7 cellular contexts compared by ENCODE assay signal in genomic region chr5:86284400-86285190, GRCh38.
DNase-seq lines count a peak whose midpoint lies in the region; ATAC-seq, FAIRE-seq and TF ChIP-seq lines count a peak whose summit lies in the region.
"Not testable (repeated sequence)": the region's sequence is repeated elsewhere in the genome, so short reads cannot be mapped to it uniquely, and the experiment has no call there.

No MANE protein-coding gene starts in this region.

- peak overlapping the region; percentile 89 for H3K27ac ChIP-seq in PC-3 (ENCODE audit: low read length)
- not testable (repeated sequence) for H3K27ac ChIP-seq in K562 (ENCODE audit: extremely low read depth, low read depth, low read length); foreskin keratinocyte

- 0% methylated on average over 3 of the region's 3 CpGs for WGBS in K562 (ENCODE audit: insufficient coverage, low coverage, missing lambda C conversion rate)

- ATAC-seq in PC-3 (peak; percentile 91), K562 (peak; percentile 82), foreskin keratinocyte (peak; percentile 58)
- peak; percentile 27 to 42 for ATAC-seq in activated CD4-positive, CD25-positive, alpha-beta regulatory T cell treated with anti-CD3 and anti-CD28 coated beads, Interleukin-2, amount 50 U/mL, for 24 hours
- peak; percentile 86 to 95 for ATAC-seq in activated T-cell treated with anti-CD3 and anti-CD28 coated beads, Interleukin-2, amount 50 U/mL, for 72 hours (replicated peaks in 1 of 2)
- peak; percentile 74 to 78 for ATAC-seq in natural killer cell treated with Interleukin-12 subunit alpha and Interleukin-12 subunit beta and Interleukin-15 and Interleukin-18, amount 100 ng/mL, for 72 hours
- peak; percentile 61 for ATAC-seq in stimulated activated naive CD8-positive, alpha-beta T cell treated with anti-CD3 and anti-CD28 coated beads, Interleukin-15, Interleukin-2, amounts not matched to agents 100 U/mL and 50 U/mL, for 24 hours

- POLR2A ChIA-PET in PC-3 (lab: Charles Lee; ENCODE audit: unreplicated experiment); K562 (lab: Yijun Ruan, JAX): not testable (repeated sequence)

- not testable (repeated sequence) for H4K20me1 ChIP-seq in PC-3 (ENCODE audit: low read length); K562 (replicated peaks; ENCODE audit: control insufficient read depth, insufficient read depth, low read length)

- not testable (repeated sequence) for TF ChIP-seq RAD21 in K562 (CRISPR knock-in tag; conservative IDR thresholded peaks at IDR 0.05 in 1 of 2, IDR thresholded peaks at IDR 0.05 in 1 of 2)

- peak overlapping the region; percentile 38; the same call in 1 of the 2 replicates for H3K9ac ChIP-seq in PC-3 (ENCODE audit: low read length)
- not testable (repeated sequence) for H3K9ac ChIP-seq in K562 (ENCODE audit: insufficient read depth in 1 of 2, low read depth in 2 of 2, low read length in 2 of 2)

- TF ChIP-seq EP300 in K562 (IDR thresholded peaks at IDR 0.05; ENCODE audit: low read length), result not testable (repeated sequence)

- peak overlapping the region; percentile 75 for H3K4me2 ChIP-seq in PC-3 (ENCODE audit: low read length)
- not testable (repeated sequence) for H3K4me2 ChIP-seq in K562 (ENCODE audit: insufficient read depth, low read length)

- not testable (repeated sequence) for H3K4me3 Mint-ChIP-seq in activated T-cell treated with anti-CD3 and anti-CD28 coated beads, Interleukin-2, amount 50 U/mL, for 72 hours; natural killer cell treated with Interleukin-12 subunit alpha and Interleukin-12 subunit beta and Interleukin-15 and Interleukin-18, amount 100 ng/mL, for 72 hours

- in situ Hi-C loops in K562 (cut with MboI), result not testable (repeated sequence)

- not testable (repeated sequence) for FAIRE-seq in K562 (lab: Jason Lieb, UNC)

- not testable (repeated sequence) for H3K27me3 ChIP-seq in PC-3 (ENCODE audit: low read length); K562 (ENCODE audit: control insufficient read depth in 2 of 2, insufficient read depth in 2 of 2, low read length in 2 of 2); foreskin keratinocyte

- not testable (repeated sequence) for H3F3A ChIP-seq in PC-3 (ENCODE audit: low read length, unreplicated experiment)

- CTCF ChIA-PET in PC-3 (lab: Charles Lee); K562 (lab: Yijun Ruan, JAX; ENCODE audit: low intra/inter-chr PET ratio): not testable (repeated sequence)

- peaks cover 27% of the 10 kb centered on the region for H3K4me1 ChIP-seq in PC-3 (ENCODE audit: insufficient read depth, low read length)
- H3K4me1 ChIP-seq in K562 (replicated peaks in 1 of 2; ENCODE audit: control insufficient read depth in 2 of 2, insufficient read depth in 2 of 2, low read length in 2 of 2); foreskin keratinocyte: not testable (repeated sequence)

- H3K36me3 ChIP-seq in PC-3 (ENCODE audit: low read depth, low read length); K562 (ENCODE audit: control insufficient read depth, insufficient read depth, low read length): not testable (repeated sequence)

- intact Hi-C loops in PC-3 (cut with micrococcal nuclease); K562 (cut with micrococcal nuclease): not testable (repeated sequence)

- H3K27me3 Mint-ChIP-seq in activated T-cell treated with anti-CD3 and anti-CD28 coated beads, Interleukin-2, amount 50 U/mL, for 72 hours (ENCODE audit: low read depth); natural killer cell treated with Interleukin-12 subunit alpha and Interleukin-12 subunit beta and Interleukin-15 and Interleukin-18, amount 100 ng/mL, for 72 hours: not testable (repeated sequence)

- H3K4me1 Mint-ChIP-seq in activated T-cell treated with anti-CD3 and anti-CD28 coated beads, Interleukin-2, amount 50 U/mL, for 72 hours (ENCODE audit: low read depth); natural killer cell treated with Interleukin-12 subunit alpha and Interleukin-12 subunit beta and Interleukin-15 and Interleukin-18, amount 100 ng/mL, for 72 hours (ENCODE audit: low read depth in 2 of 2): not testable (repeated sequence)

- not testable (repeated sequence) for TF ChIP-seq CTCF in PC-3 (conservative IDR thresholded peaks at IDR 0.05; ENCODE audit: low read depth, low read length); K562 (IDR thresholded peaks at IDR 0.05 in 2 of 3, conservative IDR thresholded peaks at IDR 0.05 in 1 of 3; ENCODE audit: insufficient read depth in 2 of 3, low read depth in 1 of 3, low read length in 3 of 3); foreskin keratinocyte (conservative IDR thresholded peaks at IDR 0.05)

- H3K79me2 ChIP-seq in PC-3 (ENCODE audit: low read length); K562 (ENCODE audit: control insufficient read depth, insufficient read depth, low read length): not testable (repeated sequence)

- TF ChIP-seq POLR2A in K562 (conservative IDR thresholded peaks at IDR 0.05), result not testable (repeated sequence)

- H3K9me3 ChIP-seq in PC-3 (ENCODE audit: low read length); K562 (replicated peaks; ENCODE audit: control insufficient read depth, insufficient read depth, low read depth, low read length): not testable (repeated sequence)

- not testable (repeated sequence) for H3K36me3 Mint-ChIP-seq in activated T-cell treated with anti-CD3 and anti-CD28 coated beads, Interleukin-2, amount 50 U/mL, for 72 hours (ENCODE audit: insufficient read depth in 2 of 2); natural killer cell treated with Interleukin-12 subunit alpha and Interleukin-12 subunit beta and Interleukin-15 and Interleukin-18, amount 100 ng/mL, for 72 hours

- not testable (repeated sequence) for H2AFZ ChIP-seq in PC-3 (ENCODE audit: low read length); K562 (ENCODE audit: low read depth, low read length)

- not testable (repeated sequence) for H3K27ac Mint-ChIP-seq in activated T-cell treated with anti-CD3 and anti-CD28 coated beads, Interleukin-2, amount 50 U/mL, for 72 hours; natural killer cell treated with Interleukin-12 subunit alpha and Interleukin-12 subunit beta and Interleukin-15 and Interleukin-18, amount 100 ng/mL, for 72 hours

- not testable (repeated sequence) for BruUV-seq in PC-3 (replicated peaks; lab: Mats Ljungman, UMichigan); K562 (replicated peaks; lab: Mats Ljungman, UMichigan)

- peak overlapping the region; percentile 28; the same call in 1 of the 2 replicates for H3K4me3 ChIP-seq in PC-3 (ENCODE audit: low read length)
- H3K4me3 ChIP-seq in K562, result not testable (repeated sequence)

- H3K9me2 ChIP-seq in PC-3 (replicated peaks; ENCODE audit: low read length), result not testable (repeated sequence)

- not testable (repeated sequence) for H3K9me3 Mint-ChIP-seq in activated T-cell treated with anti-CD3 and anti-CD28 coated beads, Interleukin-2, amount 50 U/mL, for 72 hours; natural killer cell treated with Interleukin-12 subunit alpha and Interleukin-12 subunit beta and Interleukin-15 and Interleukin-18, amount 100 ng/mL, for 72 hours

- peak; percentile 72 for DNase-seq in PC-3
- DNase-seq in activated T-cell treated with anti-CD3 and anti-CD28 coated beads, Interleukin-2, amount 50 U/mL, for 72 hours; K562 (ENCODE audit: extremely low read depth in 1 of 4, low spot score in 3 of 4); foreskin keratinocyte; natural killer cell treated with Interleukin-12 subunit alpha and Interleukin-12 subunit beta and Interleukin-15 and Interleukin-18, amount 100 ng/mL, for 72 hours (ENCODE audit: low spot score); stimulated activated naive CD8-positive, alpha-beta T cell treated with anti-CD3 and anti-CD28 coated beads, Interleukin-15, Interleukin-2, amounts not matched to agents 100 U/mL and 50 U/mL, for 24 hours: not testable (repeated sequence)

- H3K9me1 ChIP-seq in K562 (ENCODE audit: control insufficient read depth, insufficient read depth, low read length), result not testable (repeated sequence)

TF ChIP-seq in K562, 482 proteins besides CTCF, POLR2A, EP300 and RAD21:
- peak; percentile 29; the same call in 1 of the 2 replicates for TF ChIP-seq FOSL1 (tag; conservative IDR thresholded peaks at IDR 0.05)

Comparison
In these comparisons a context has a peak if more than half of its experiments do, and no peak if none do; other contexts are left out.
1. ATAC-seq: peak in every context shown above with its lines; median percentile 91 in PC-3; 90 in activated T-cell treated with anti-CD3 and anti-CD28 coated beads, Interleukin-2, amount 50 U/mL, for 72 hours; 82 in K562; 76 in natural killer cell treated with Interleukin-12 subunit alpha and Interleukin-12 subunit beta and Interleukin-15 and Interleukin-18, amount 100 ng/mL, for 72 hours; 61 in stimulated activated naive CD8-positive, alpha-beta T cell treated with anti-CD3 and anti-CD28 coated beads, Interleukin-15, Interleukin-2, amounts not matched to agents 100 U/mL and 50 U/mL, for 24 hours; 58 in foreskin keratinocyte; 34 in activated CD4-positive, CD25-positive, alpha-beta regulatory T cell treated with anti-CD3 and anti-CD28 coated beads, Interleukin-2, amount 50 U/mL, for 24 hours.